ENCODE assay signal across 8 cellular contexts in the genomic region with DNA sequence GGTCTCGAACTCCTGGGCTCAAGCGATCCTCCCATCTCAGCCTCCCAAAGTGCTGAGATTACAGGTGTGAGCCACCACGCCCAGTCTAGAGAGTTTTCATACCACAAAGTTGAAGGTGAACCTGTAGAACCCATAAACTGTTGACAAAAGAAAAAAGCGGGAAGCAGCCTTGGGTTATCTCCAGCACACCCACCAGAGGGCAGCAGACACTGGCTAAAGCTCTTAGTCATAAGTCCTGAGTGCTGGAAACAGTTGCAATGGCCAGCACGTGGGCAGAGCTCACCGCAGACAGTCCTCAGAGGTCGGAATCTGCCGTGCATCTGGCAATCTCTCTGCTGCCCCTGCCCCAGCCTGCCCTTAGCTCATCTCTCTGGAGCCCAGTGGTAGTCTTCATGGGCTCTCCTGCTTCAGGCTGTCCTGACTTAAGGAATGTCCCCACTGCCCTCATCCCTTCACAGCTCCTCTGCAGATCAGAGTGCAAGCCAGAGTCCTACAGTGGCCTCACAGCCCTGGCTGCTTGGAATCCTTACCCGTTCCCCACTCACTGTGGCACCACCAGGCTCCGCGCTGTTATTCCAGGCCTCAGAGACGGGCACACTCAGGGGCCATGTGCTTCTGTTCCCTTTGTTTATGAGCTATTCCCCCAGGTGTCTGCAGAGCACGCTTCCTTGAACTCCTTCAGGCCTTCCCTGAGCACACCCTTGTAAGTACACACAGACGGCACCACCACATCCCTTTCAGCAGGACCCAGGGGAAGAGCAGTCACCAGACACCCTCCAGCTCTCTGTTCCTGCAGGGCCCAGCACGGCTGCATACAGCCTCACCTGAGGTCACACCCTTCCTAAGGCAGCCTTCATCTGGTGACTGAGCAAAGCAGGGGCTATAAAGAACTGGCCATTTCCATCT. TPM values are rescaled to one million over a fixed set of nuclear protein-coding genes. Genes with fewer than 3 reads are reported as not detected.
A peak's percentile ranks its signal among the peaks of the same experiment; 100 is the strongest.
DNase-seq lines count a peak whose midpoint lies in the region; ATAC-seq, FAIRE-seq and TF ChIP-seq lines count a peak whose summit lies in the region.

No MANE protein-coding gene starts in this region.

- intact Hi-C loops in activated B cell treated with CpG ODN at 0.5 μM for 24 hours (cut with micrococcal nuclease) (loop anchor here (1.0 kb wide), 4 partner anchors 267 to 629 kb away; no protein-coding TSS in a partner anchor), kidney (cut with DNase I) (loop anchor here (10.0 kb wide), 1 partner anchor 262 kb away; the partner anchor contains the start of gene SMARCC1)

- DNase-seq in ELR (ENCODE audit: low read depth) (peak; percentile 91), NCI-H460 (ENCODE audit: extremely low read depth, low read depth) (peak; percentile 82), activated B cell treated with CpG ODN at 0.5 μM for 24 hours (peak; percentile 55), caudate nucleus (lab: John Stamatoyannopoulos, UW) (peak in 58 of 61 donors; percentile 11 to 86 (median 59)), kidney (peak; percentile 90)
- peak; percentile 45 to 59 (median 53) for DNase-seq in stimulated activated CD4-positive, alpha-beta T cell treated with anti-CD3 and anti-CD28 coated beads, Interleukin-1b, Interleukin-23, amount 100 ng/mL, for 24 hours (ENCODE audit: low read depth in 4 of 4, low spot score in 1 of 4)

- peak; percentile 65 for ATAC-seq in HG03097 (IDR thresholded peaks at IDR 0.05; ENCODE audit: low FRiP score, unreplicated experiment)
- ATAC-seq in activated B cell treated with CpG ODN at 0.5 μM for 24 hours (ENCODE audit: low read depth) = peak; percentile 95
- no peak for ATAC-seq in GM18858 (IDR thresholded peaks at IDR 0.05; ENCODE audit: unreplicated experiment)

- H3K36me3 ChIP-seq in kidney (ENCODE audit: control insufficient read depth in 1 of 2, insufficient read depth in 2 of 2, low read length in 2 of 2) = no peaks in the 10 kb centered on the region

- H3K4me3 ChIP-seq in kidney (ENCODE audit: low read length in 2 of 2) = no peak overlapping the region

- no peaks in the 10 kb centered on the region for H3K9me3 Mint-ChIP-seq in activated B cell treated with CpG ODN at 0.5 μM for 24 hours

- TF ChIP-seq CTCF in activated B cell treated with CpG ODN at 0.5 μM for 24 hours (IDR thresholded peaks at IDR 0.05) = peak; percentile 20
- peak; percentile 98 for TF ChIP-seq CTCF in kidney (IDR thresholded peaks at IDR 0.05; ENCODE audit: borderline replicate concordance, extremely low read depth, insufficient read depth)

- no peak overlapping the region for H3K27ac Mint-ChIP-seq in activated B cell treated with CpG ODN at 0.5 μM for 24 hours

- H3K9ac ChIP-seq in kidney (ENCODE audit: low read length in 2 of 2) = peak overlapping the region in 1 of 2 donors; percentile 24

- POLR2A ChIA-PET in activated B cell treated with CpG ODN at 0.5 μM for 24 hours (lab: Charles Lee) = interaction anchor here (0.9 to 2.0 kb wide), 5 partner anchors 100 to 303 kb away, joined by 3 to 15 read pairs (median 3); no protein-coding TSS in a partner anchor

- no peak overlapping the region for H3K4me3 Mint-ChIP-seq in activated B cell treated with CpG ODN at 0.5 μM for 24 hours

- H3K27me3 Mint-ChIP-seq in activated B cell treated with CpG ODN at 0.5 μM for 24 hours = no peaks in the 10 kb centered on the region

- no peaks in the 10 kb centered on the region for H3K36me3 Mint-ChIP-seq in activated B cell treated with CpG ODN at 0.5 μM for 24 hours (ENCODE audit: low read depth)

- peaks cover 0 to 4% of the 10 kb centered on the region in 2 donors for H3K4me1 ChIP-seq in kidney (ENCODE audit: control insufficient read depth in 1 of 2, insufficient read depth in 1 of 2, low read depth in 1 of 2, low read length in 2 of 2)

- CTCF ChIA-PET in activated B cell treated with CpG ODN at 0.5 μM for 24 hours (lab: Charles Lee) = interaction anchor here (0.7 to 3.3 kb wide), 17 partner anchors 8 to 629 kb away, joined by 3 to 32 read pairs (median 3); partner anchors contain the start of gene ELP6

- FAIRE-seq in kidney (lab: Jason Lieb, UNC) = no peak

- H3K27ac ChIP-seq in caudate nucleus (ENCODE audit: low read depth, low read length) (no peak overlapping the region), kidney (ENCODE audit: low read depth in 2 of 2, low read length in 2 of 2) (no peak overlapping the region)

- H3K9me3 ChIP-seq in kidney (ENCODE audit: control insufficient read depth in 1 of 2, low read length in 2 of 2) = no peaks in the 10 kb centered on the region

- peaks cover 8% of the 10 kb centered on the region for H3K4me1 Mint-ChIP-seq in activated B cell treated with CpG ODN at 0.5 μM for 24 hours

RNA-seq across cellular contexts. Expression of gene ELP6, which starts 8.8 kb away (rescaled TPM):
- total RNA-seq in NCI-H460 (2014; rRNA removed; shearing (Covaris generic)) = 18.3 and 22.6 TPM in 2 replicates
- polyA plus RNA-seq in NCI-H460 (2014; cell fraction: nucleus; rRNA removed) = 27.1 and 29.9 TPM in 2 replicates
- total RNA-seq in activated B cell treated with CpG ODN at 0.5 μM for 24 hours (37.8 and 45.4 TPM in 2 replicates), kidney (28.6 TPM)
- 46.1 TPM for polyA plus RNA-seq in kidney (ENCODE audit: insufficient read depth, low read depth, low replicate concordance)

RNA-seq across cellular contexts. Expression of gene SCAP, which starts 46.6 kb away (rescaled TPM):
- total RNA-seq in NCI-H460 (2014; rRNA removed; shearing (Covaris generic)) = 28.0 and 34.3 TPM in 2 replicates
- 45.3 and 50.3 TPM in 2 replicates for polyA plus RNA-seq in NCI-H460 (2014; cell fraction: nucleus; rRNA removed)
- total RNA-seq in activated B cell treated with CpG ODN at 0.5 μM for 24 hours (82.5 and 84.3 TPM in 2 replicates), kidney (85.1 TPM)
- polyA plus RNA-seq in kidney (ENCODE audit: insufficient read depth, low read depth, low replicate concordance) = 47.3 TPM

RNA-seq across cellular contexts. Expression of gene CSPG5, which starts 56.3 kb away (rescaled TPM):
- 0.17 and 0.26 TPM in 2 replicates for total RNA-seq in NCI-H460 (2014; rRNA removed; shearing (Covaris generic))
- 2.2 and 3.2 TPM in 2 replicates for polyA plus RNA-seq in NCI-H460 (2014; cell fraction: nucleus; rRNA removed)
- total RNA-seq in activated B cell treated with CpG ODN at 0.5 μM for 24 hours (0.09 and 0.20 TPM in 2 replicates), kidney (0.16 TPM)
- 0.67 TPM for polyA plus RNA-seq in kidney (ENCODE audit: insufficient read depth, low read depth, low replicate concordance)
